ENCODE assay signal across 8 cellular contexts in the genomic region with DNA sequence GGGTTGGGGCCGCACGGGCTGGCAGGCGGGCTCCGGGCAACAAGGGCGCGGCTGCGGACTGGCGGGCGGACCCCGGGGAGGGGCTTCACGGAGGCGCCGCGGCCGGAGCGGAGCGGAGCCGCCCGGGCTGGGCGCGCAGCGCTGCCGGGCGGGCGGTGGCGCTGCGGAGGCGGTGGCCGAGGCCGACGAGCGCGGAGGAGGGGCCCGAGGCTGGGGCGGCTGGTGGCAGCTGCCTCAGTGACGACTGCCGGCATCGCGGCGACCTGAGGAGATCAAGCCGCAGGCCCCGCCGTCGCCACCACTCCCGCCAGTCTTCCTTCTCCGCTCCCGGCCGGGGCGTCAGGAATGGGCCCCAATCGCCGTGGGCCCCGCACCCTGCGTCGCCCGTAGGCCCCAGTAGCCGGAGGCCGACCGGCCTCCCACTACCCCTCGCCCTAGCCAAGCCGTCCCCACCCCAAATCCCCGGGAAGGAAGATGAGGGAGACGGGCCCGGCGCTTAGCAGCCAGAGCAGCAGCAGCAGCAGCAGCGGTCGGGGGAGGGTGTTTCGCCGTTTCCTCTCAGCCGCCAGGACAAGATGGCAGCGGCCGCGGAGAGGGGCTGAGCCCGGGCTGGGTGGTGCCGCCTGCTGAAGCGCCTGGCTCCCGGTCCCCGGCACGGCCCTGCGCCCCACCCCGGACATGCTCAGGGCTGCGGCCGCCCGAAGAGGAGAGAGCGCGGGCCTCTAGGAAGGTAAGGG. TPM values are rescaled to one million over a fixed set of nuclear protein-coding genes. Genes with fewer than 3 reads are reported as not detected.
DNase-seq lines count a peak whose midpoint lies in the region; ATAC-seq, FAIRE-seq and TF ChIP-seq lines count a peak whose summit lies in the region.

A gene (plus strand): TSS at position 222 of the 737 bp plus-strand sequence.

- H3K9me3 ChIP-seq in mucosa of rectum (ENCODE audit: control insufficient read depth in 2 of 2, low read length in 2 of 2) = no peaks in the 10 kb centered on the region

- peaks cover 11 to 13% of the 10 kb centered on the region in 2 donors for H3K4me1 ChIP-seq in mucosa of rectum (ENCODE audit: control insufficient read depth in 2 of 2, insufficient read depth in 2 of 2, low read length in 2 of 2)

- FAIRE-seq in D721Med (lab: Jason Lieb, UNC) (no peak), HTR-8/SVneo (lab: Jason Lieb, UNC) (no peak)

- peak within 1 kb of the TSS; percentile 96 to 100 for H3K9ac ChIP-seq in mucosa of rectum (ENCODE audit: low read depth in 1 of 2, low read length in 2 of 2)

- TF ChIP-seq CTCF in D721Med (IDR thresholded peaks at IDR 0.05; ENCODE audit: insufficient read depth, missing control alignments) = peak; percentile 36
- no peak for TF ChIP-seq CTCF in epithelial cell of proximal tubule (conservative IDR thresholded peaks at IDR 0.05; ENCODE audit: low read depth, low read length)

- H3K4me3 ChIP-seq in epithelial cell of proximal tubule (ENCODE audit: low read depth, low read length) = peak within 1 kb of the TSS; percentile 91
- H3K4me3 ChIP-seq in mucosa of rectum (ENCODE audit: low read length in 2 of 2) = peak within 1 kb of the TSS; percentile 96 to 97

- DNase-seq in D721Med (ENCODE audit: insufficient read length, low spot score) (no peak), HTR-8/SVneo (ENCODE audit: insufficient read length, low spot score) (peak; percentile 68), OCI-M1 (lab: John Stamatoyannopoulos, UW) (peak; percentile 89), activated T-cell treated with anti-CD3 and anti-CD28 coated beads for 48 hours (ENCODE audit: low read depth) (peak; percentile 82), epithelial cell of proximal tubule (ENCODE audit: low read depth) (no peak)
- DNase-seq in stimulated activated CD8-positive, alpha-beta memory T cell treated with anti-CD3 and anti-CD28 coated beads, Interleukin-4, amount 100 ng/mL, for 4 hours (ENCODE audit: low read depth in 2 of 2, low spot score in 1 of 2) = peak; percentile 31 to 53

- H3K27me3 ChIP-seq in mucosa of rectum (ENCODE audit: control insufficient read depth in 2 of 2, insufficient read depth in 2 of 2, low read length in 2 of 2) = no peaks in the 10 kb centered on the region

- ATAC-seq in GM21367 (IDR thresholded peaks at IDR 0.05; ENCODE audit: unreplicated experiment) = peak; percentile 82

- peak within 1 kb of the TSS; percentile 100 for H3K27ac ChIP-seq in mucosa of rectum (ENCODE audit: low read depth in 2 of 2, low read length in 2 of 2)

- no peaks in the 10 kb centered on the region for H3K36me3 ChIP-seq in mucosa of rectum (ENCODE audit: control insufficient read depth in 2 of 2, insufficient read depth in 2 of 2, low read length in 2 of 2)

RNA-seq across cellular contexts. Expression of the gene that starts here (rescaled TPM):
- 21.3 and 26.9 TPM in 2 replicates for total RNA-seq in epithelial cell of proximal tubule

Comparison
In these comparisons a context has a peak if more than half of its experiments do, and no peak if none do; other contexts are left out.
1. DNase-seq: peak in HTR-8/SVneo (single experiment), OCI-M1 (single experiment), activated T-cell treated with anti-CD3 and anti-CD28 coated beads for 48 hours (single experiment) and stimulated activated CD8-positive, alpha-beta memory T cell treated with anti-CD3 and anti-CD28 coated beads, Interleukin-4, amount 100 ng/mL, for 4 hours (2 of 2); none in D721Med (single experiment) and epithelial cell of proximal tubule (single experiment).